In genomic region chr10:84008878-84009277, GRCh38 we compare ENCODE assay signal across 8 cellular contexts.
DNase-seq lines count a peak whose midpoint lies in the region; ATAC-seq and TF ChIP-seq lines count a peak whose summit lies in the region.

No MANE protein-coding gene starts in this region.

- no peaks in the 10 kb centered on the region for H3K27me3 ChIP-seq in RWPE2 (ENCODE audit: insufficient read depth, poor library complexity, severe bottlenecking)

- H3K4me3 ChIP-seq in RWPE2 (ENCODE audit: severe bottlenecking) (no peak overlapping the region), epithelial cell of esophagus (ENCODE audit: low read length) (no peak overlapping the region)

- H3K36me3 ChIP-seq in RWPE2 (ENCODE audit: low read depth) = no peaks in the 10 kb centered on the region

- ATAC-seq in natural killer cell (no peak), HG02884 (IDR thresholded peaks at IDR 0.05; ENCODE audit: unreplicated experiment) (peak; percentile 43), RWPE2 (ENCODE audit: low read depth) (no peak)
- ATAC-seq in natural killer cell treated with Interleukin-12 subunit alpha and Interleukin-12 subunit beta and Interleukin-15 and Interleukin-18, amount 100 ng/mL, for 72 hours = no peak

- intact Hi-C loops in natural killer cell (cut with micrococcal nuclease) = no loop called here

- no peak overlapping the region for H3K27ac Mint-ChIP-seq in natural killer cell
- H3K27ac Mint-ChIP-seq in natural killer cell treated with Interleukin-12 subunit alpha and Interleukin-12 subunit beta and Interleukin-15 and Interleukin-18, amount 100 ng/mL, for 72 hours = no peak overlapping the region

- no peaks in the 10 kb centered on the region for H3K36me3 Mint-ChIP-seq in natural killer cell
- no peaks in the 10 kb centered on the region for H3K36me3 Mint-ChIP-seq in natural killer cell treated with Interleukin-12 subunit alpha and Interleukin-12 subunit beta and Interleukin-15 and Interleukin-18, amount 100 ng/mL, for 72 hours

- no peaks in the 10 kb centered on the region for H3K4me1 Mint-ChIP-seq in natural killer cell
- H3K4me1 Mint-ChIP-seq in natural killer cell treated with Interleukin-12 subunit alpha and Interleukin-12 subunit beta and Interleukin-15 and Interleukin-18, amount 100 ng/mL, for 72 hours (ENCODE audit: low read depth in 2 of 2) = no peaks in the 10 kb centered on the region

- H3K4me3 Mint-ChIP-seq in natural killer cell = no peak overlapping the region
- H3K4me3 Mint-ChIP-seq in natural killer cell treated with Interleukin-12 subunit alpha and Interleukin-12 subunit beta and Interleukin-15 and Interleukin-18, amount 100 ng/mL, for 72 hours = no peak overlapping the region

- H3K9me3 Mint-ChIP-seq in natural killer cell = no peaks in the 10 kb centered on the region
- H3K9me3 Mint-ChIP-seq in natural killer cell treated with Interleukin-12 subunit alpha and Interleukin-12 subunit beta and Interleukin-15 and Interleukin-18, amount 100 ng/mL, for 72 hours = no peaks in the 10 kb centered on the region

- H3K27ac ChIP-seq in RWPE2 (ENCODE audit: poor library complexity, severe bottlenecking) = no peak overlapping the region

- no peaks in the 10 kb centered on the region for H3K4me1 ChIP-seq in RWPE2 (ENCODE audit: insufficient read depth, poor library complexity, severe bottlenecking)

- TF ChIP-seq CTCF in natural killer cell (IDR thresholded peaks at IDR 0.05) (peak; percentile 63), RWPE2 (IDR thresholded peaks at IDR 0.05; ENCODE audit: poor library complexity, severe bottlenecking) (peak; percentile 63), epithelial cell of esophagus (IDR thresholded peaks at IDR 0.05; ENCODE audit: insufficient read depth, low read depth, low read length, missing control alignments) (peak; percentile 72)

- no peaks in the 10 kb centered on the region for H3K9me3 ChIP-seq in RWPE2 (ENCODE audit: severe bottlenecking)

- peaks cover 4 to 14% of the 10 kb centered on the region in 2 donors for H3K27me3 Mint-ChIP-seq in natural killer cell (ENCODE audit: low read depth in 2 of 2)
- H3K27me3 Mint-ChIP-seq in natural killer cell treated with Interleukin-12 subunit alpha and Interleukin-12 subunit beta and Interleukin-15 and Interleukin-18, amount 100 ng/mL, for 72 hours = peaks cover 21 to 24% of the 10 kb centered on the region in 2 donors

- no peak for DNase-seq in natural killer cell
- DNase-seq in natural killer cell treated with Interleukin-12 subunit alpha and Interleukin-12 subunit beta and Interleukin-15 and Interleukin-18, amount 100 ng/mL, for 72 hours (ENCODE audit: low spot score) = no peak
- no peak for DNase-seq in RWPE2 (ENCODE audit: low spot score)
- DNase-seq in epithelial cell of esophagus (ENCODE audit: low read depth) = peak; percentile 22
- DNase-seq in stimulated activated CD8-positive, alpha-beta memory T cell treated with anti-CD3 and anti-CD28 coated beads, Interleukin-15, amount 100 ng/mL, for 24 hours (ENCODE audit: low read depth) = peak; percentile 15
- no peak for DNase-seq in stimulated activated naive CD4-positive, alpha-beta T cell (lab: John Stamatoyannopoulos, UW)
- DNase-seq in NCI-H2081 (lab: John Stamatoyannopoulos, UW) = no peak

Comparison
In these comparisons a context has a peak if more than half of its experiments do, and no peak if none do; other contexts are left out.
1. DNase-seq: peak in epithelial cell of esophagus (single experiment) and stimulated activated CD8-positive, alpha-beta memory T cell treated with anti-CD3 and anti-CD28 coated beads, Interleukin-15, amount 100 ng/mL, for 24 hours (single experiment); none in natural killer cell (single experiment), natural killer cell treated with Interleukin-12 subunit alpha and Interleukin-12 subunit beta and Interleukin-15 and Interleukin-18, amount 100 ng/mL, for 72 hours (single experiment), RWPE2 (single experiment), stimulated activated naive CD4-positive, alpha-beta T cell (0 of 6) and NCI-H2081 (0 of 2).
2. Peak in every context shown above with its lines, with median percentiles within 50 percentile points of each other: CTCF ChIP-seq.